ENCODE assay signal across 17 cellular contexts in the genomic region with DNA sequence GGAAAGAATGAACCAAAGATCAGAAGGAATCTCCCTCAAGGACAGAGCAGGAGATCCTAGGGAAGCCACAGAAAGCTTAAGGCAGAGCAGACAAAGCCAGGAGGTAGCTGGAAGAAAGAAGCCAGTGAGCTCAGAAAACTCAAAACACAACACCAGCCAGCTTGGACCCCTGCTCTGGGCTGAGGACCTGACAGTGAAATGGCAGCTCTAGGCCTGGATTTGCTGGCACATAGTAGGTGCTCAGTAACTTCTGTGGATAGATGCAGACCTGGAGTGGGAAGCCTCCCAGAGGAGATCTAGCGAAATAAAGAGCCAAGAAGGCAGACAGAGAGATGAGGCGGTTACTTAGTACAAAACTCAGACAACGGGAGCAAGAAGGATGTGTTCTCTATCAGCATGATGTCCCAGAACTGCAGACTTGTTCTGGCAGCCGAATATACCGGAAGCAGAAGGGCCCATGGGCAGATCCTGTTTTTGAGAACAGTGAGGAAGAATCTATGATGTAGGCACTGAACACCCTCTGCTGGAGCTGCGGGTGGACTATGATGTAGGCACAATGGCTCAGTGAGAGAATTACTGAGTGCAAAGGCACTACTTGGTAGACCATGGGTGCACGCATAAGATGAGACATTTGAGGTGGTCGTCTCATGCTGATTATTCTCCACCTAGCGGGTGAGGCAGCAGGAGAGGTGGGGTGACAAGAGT. TPM values are rescaled to one million over a fixed set of nuclear protein-coding genes. Genes with fewer than 3 reads are reported as not detected.
A peak's percentile ranks its signal among the peaks of the same experiment; 100 is the strongest.
DNase-seq lines count a peak whose midpoint lies in the region; ATAC-seq and TF ChIP-seq lines count a peak whose summit lies in the region.
"Had no signal": no experiment of that assay in that cellular context is flagged by ENCODE, and none has a peak within 500 bp of the region (broad histone marks: within the 10 kb centered on the region; RNA-seq: fewer than 3 reads in every experiment).

No MANE protein-coding gene starts in this region.

- H3K4me3 ChIP-seq in H7 (ENCODE audit: insufficient read depth, low read depth, low read length): no peak overlapping the region
- H3K4me3 ChIP-seq in choroid plexus epithelial cell (ENCODE audit: low read depth, low read length): no peak overlapping the region
- H3K4me3 ChIP-seq: dorsolateral prefrontal cortex, left lung had no signal

- H3K36me3 Mint-ChIP-seq in activated CD8-positive, alpha-beta T cell treated with anti-CD3 and anti-CD28 coated beads, Interleukin-2, amount 10 ng/mL, durations not matched to agents 7 days and 5 days (ENCODE audit: low read depth): no peaks in the 10 kb centered on the region
- H3K36me3 Mint-ChIP-seq in MCF 10A (ENCODE audit: insufficient read depth, unreplicated experiment): no peaks in the 10 kb centered on the region

- no peaks in the 10 kb centered on the region for H3K36me3 ChIP-seq in H7 (replicated peaks; ENCODE audit: control insufficient read depth, insufficient read depth, low read length)
- H3K36me3 ChIP-seq: left lung had no signal

- POLR2A ChIA-PET in activated CD8-positive, alpha-beta T cell treated with anti-CD3 and anti-CD28 coated beads, Interleukin-2, amount 10 ng/mL, durations not matched to agents 7 days and 5 days (lab: Charles Lee): no interaction called here
- POLR2A ChIA-PET in MCF 10A (lab: Yijun Ruan, JAX): interaction anchor here (1.1 kb wide), 1 partner anchor 16 kb away, joined by 6 read pairs; no protein-coding TSS in a partner anchor

- CTCF ChIA-PET in activated CD8-positive, alpha-beta T cell treated with anti-CD3 and anti-CD28 coated beads, Interleukin-2, amount 10 ng/mL, durations not matched to agents 7 days and 5 days (lab: Charles Lee): interaction anchor here (0.8 to 1.3 kb wide), 2 partner anchors 16 to 27 kb away, joined by 3 to 5 read pairs; no protein-coding TSS in a partner anchor
- CTCF ChIA-PET in MCF 10A (lab: Yijun Ruan, JAX): interaction anchor here (0.5 kb wide), 1 partner anchor 9 kb away, joined by 4 read pairs; no protein-coding TSS in a partner anchor

- no TSS peak for BruUV-seq in MCF 10A (replicated peaks; lab: Mats Ljungman, UMichigan)

- H3K27me3 ChIP-seq in H7 (ENCODE audit: control insufficient read depth, insufficient read depth, low read length): peaks cover 5% of the 10 kb centered on the region; the same call in 1 of the 2 replicates
- H3K27me3 ChIP-seq: dorsolateral prefrontal cortex, left lung had no signal

- peak; percentile 6 for DNase-seq in H7
- peak; percentile 31 for DNase-seq in choroid plexus epithelial cell (ENCODE audit: low read depth)
- DNase-seq in islet precursor cell: peak; percentile 36
- peak; percentile 9 for DNase-seq in stimulated activated CD8-positive, alpha-beta memory T cell treated with anti-CD3 and anti-CD28 coated beads, Interleukin-4, amount 100 ng/mL, for 48 hours
- DNase-seq in germinal center (ENCODE audit: low spot score): no peak
- no peak for DNase-seq in activated CD8-positive, alpha-beta T cell treated with anti-CD3 and anti-CD28 coated beads, Interleukin-2, amount 10 ng/mL, durations not matched to agents 7 days and 5 days
- DNase-seq in MCF 10A (ENCODE audit: unreplicated experiment): no peak
- DNase-seq: activated CD4-positive, alpha-beta T cell treated with anti-CD3 and anti-CD28 coated beads for 36 hours; activated naive CD4-positive, alpha-beta T cell treated with anti-CD3 and anti-CD28 coated beads, Interleukin-2, amount 50 U/mL, for 16 hours; dorsolateral prefrontal cortex; HCEC 1CT; NCI-H146; NCI-H226; T-helper 2 cell had no signal

- peaks cover 14% of the 10 kb centered on the region for H3K27me3 Mint-ChIP-seq in activated CD8-positive, alpha-beta T cell treated with anti-CD3 and anti-CD28 coated beads, Interleukin-2, amount 10 ng/mL, durations not matched to agents 7 days and 5 days (ENCODE audit: low read depth)
- H3K27me3 Mint-ChIP-seq in MCF 10A (ENCODE audit: insufficient read depth, unreplicated experiment): no peaks in the 10 kb centered on the region

- intact Hi-C loops in MCF 10A (cut with micrococcal nuclease): no loop called here

- no peak for TF ChIP-seq CTCF in choroid plexus epithelial cell (conservative IDR thresholded peaks at IDR 0.05; ENCODE audit: low read depth, low read length)
- TF ChIP-seq CTCF in MCF 10A (IDR thresholded peaks at IDR 0.05; ENCODE audit: unreplicated experiment): no peak

- no peak overlapping the region for H3K4me3 Mint-ChIP-seq in activated CD8-positive, alpha-beta T cell treated with anti-CD3 and anti-CD28 coated beads, Interleukin-2, amount 10 ng/mL, durations not matched to agents 7 days and 5 days
- no peak overlapping the region for H3K4me3 Mint-ChIP-seq in MCF 10A (ENCODE audit: unreplicated experiment)
- H3K4me3 Mint-ChIP-seq: activated CD4-positive, alpha-beta T cell treated with anti-CD3 and anti-CD28 coated beads for 36 hours had no signal

- peaks cover 8% of the 10 kb centered on the region for H3K4me1 Mint-ChIP-seq in activated CD8-positive, alpha-beta T cell treated with anti-CD3 and anti-CD28 coated beads, Interleukin-2, amount 10 ng/mL, durations not matched to agents 7 days and 5 days (ENCODE audit: low read depth)
- H3K4me1 Mint-ChIP-seq in MCF 10A (ENCODE audit: insufficient read depth, unreplicated experiment): peaks cover 19% of the 10 kb centered on the region
- H3K4me1 Mint-ChIP-seq: activated CD4-positive, alpha-beta T cell treated with anti-CD3 and anti-CD28 coated beads for 36 hours had no signal

- H3K27ac Mint-ChIP-seq in activated CD8-positive, alpha-beta T cell treated with anti-CD3 and anti-CD28 coated beads, Interleukin-2, amount 10 ng/mL, durations not matched to agents 7 days and 5 days: no peak overlapping the region
- H3K27ac Mint-ChIP-seq in MCF 10A (ENCODE audit: low read depth, unreplicated experiment): no peak overlapping the region
- H3K27ac Mint-ChIP-seq: activated CD4-positive, alpha-beta T cell treated with anti-CD3 and anti-CD28 coated beads for 36 hours had no signal

- no peak for ATAC-seq in HG03565 (IDR thresholded peaks at IDR 0.05; ENCODE audit: unreplicated experiment)
- ATAC-seq in activated CD8-positive, alpha-beta T cell treated with anti-CD3 and anti-CD28 coated beads, Interleukin-2, amount 10 ng/mL, durations not matched to agents 7 days and 5 days: no peak
- ATAC-seq: activated CD4-positive, alpha-beta T cell treated with anti-CD3 and anti-CD28 coated beads for 36 hours; left lung had no signal

- no peaks in the 10 kb centered on the region for H3K9me3 Mint-ChIP-seq in activated CD8-positive, alpha-beta T cell treated with anti-CD3 and anti-CD28 coated beads, Interleukin-2, amount 10 ng/mL, durations not matched to agents 7 days and 5 days (ENCODE audit: insufficient read depth)
- no peaks in the 10 kb centered on the region for H3K9me3 Mint-ChIP-seq in MCF 10A (ENCODE audit: unreplicated experiment)

RNA-seq across cellular contexts. Expression of gene ROBO4, which starts 4.8 kb away (rescaled TPM):
- total RNA-seq in H7 (2014; rRNA removed; shearing (Covaris generic)): not detected in 2 replicates
- under 1 TPM in 1 of 2 experiments, not detected in 1; 0.05 TPM for total RNA-seq in activated CD8-positive, alpha-beta T cell treated with anti-CD3 and anti-CD28 coated beads, Interleukin-2, amount 10 ng/mL, durations not matched to agents 7 days and 5 days
- 10.6 and 14.2 TPM in 2 replicates for total RNA-seq in MCF 10A (2022)
- total RNA-seq: activated CD4-positive, alpha-beta T cell treated with anti-CD3 and anti-CD28 coated beads for 36 hours had no signal

RNA-seq across cellular contexts. Expression of gene HEPN1, which starts 26.1 kb away (rescaled TPM):
- not detected in 2 replicates for total RNA-seq in H7 (2014; rRNA removed; shearing (Covaris generic))
- total RNA-seq in activated CD8-positive, alpha-beta T cell treated with anti-CD3 and anti-CD28 coated beads, Interleukin-2, amount 10 ng/mL, durations not matched to agents 7 days and 5 days: not detected
- not detected in 2 replicates for total RNA-seq in MCF 10A (2022)
- total RNA-seq: activated CD4-positive, alpha-beta T cell treated with anti-CD3 and anti-CD28 coated beads for 36 hours; fibroblast of lung; left lung had no signal

RNA-seq across cellular contexts. Expression of gene ROBO3, which starts 27.7 kb away (rescaled TPM):
- total RNA-seq in H7 (2014; rRNA removed; shearing (Covaris generic)): 26.1 and 31.0 TPM in 2 replicates
- total RNA-seq in activated CD8-positive, alpha-beta T cell treated with anti-CD3 and anti-CD28 coated beads, Interleukin-2, amount 10 ng/mL, durations not matched to agents 7 days and 5 days: 10 to 100 TPM in 1 of 2 experiments, 1 to 10 TPM in 1; 9.4 to 10.5 TPM
- 104 and 117 TPM in 2 replicates for total RNA-seq in MCF 10A (2022)

RNA-seq across cellular contexts. Expression of gene HEPACAM, which starts 42.9 kb away (rescaled TPM):
- total RNA-seq in H7 (2014; rRNA removed; shearing (Covaris generic)): not detected in 2 replicates
- total RNA-seq in activated CD8-positive, alpha-beta T cell treated with anti-CD3 and anti-CD28 coated beads, Interleukin-2, amount 10 ng/mL, durations not matched to agents 7 days and 5 days: not detected
- total RNA-seq in MCF 10A (2022): not detected in 2 replicates
- total RNA-seq: activated CD4-positive, alpha-beta T cell treated with anti-CD3 and anti-CD28 coated beads for 36 hours; left lung had no signal

Comparison
In these comparisons a context has a peak if more than half of its experiments do, and no peak if none do; other contexts are left out.
1. DNase-seq: peak in H7 (single experiment), choroid plexus epithelial cell (single experiment), islet precursor cell (single experiment) and stimulated activated CD8-positive, alpha-beta memory T cell treated with anti-CD3 and anti-CD28 coated beads, Interleukin-4, amount 100 ng/mL, for 48 hours (single experiment); none in germinal center (single experiment), activated CD8-positive, alpha-beta T cell treated with anti-CD3 and anti-CD28 coated beads, Interleukin-2, amount 10 ng/mL, durations not matched to agents 7 days and 5 days (single experiment) and MCF 10A (single experiment).
2. RNA of gene ROBO4, which starts 4.8 kb away (total RNA-seq): 10.6 to 14.2 TPM in MCF 10A; 0.05 TPM in activated CD8-positive, alpha-beta T cell treated with anti-CD3 and anti-CD28 coated beads, Interleukin-2, amount 10 ng/mL, durations not matched to agents 7 days and 5 days and not detected in H7; every median in the first group is over 10 times any median in the second.